In genomic region chr1:102970496-102971078, GRCh38 we compare ENCODE assay signal across 8 cellular contexts.
DNase-seq lines count a peak whose midpoint lies in the region; TF ChIP-seq lines count a peak whose summit lies in the region.

No MANE protein-coding gene starts in this region.

- peaks cover 10% of the 10 kb centered on the region for H3K36me3 Mint-ChIP-seq in nephron progenitor cell (ENCODE audit: low read depth)
- H3K36me3 Mint-ChIP-seq in activated T-helper 1 cell treated with anti-CD3 and anti-CD28 coated beads, Interleukin-12 subunit alpha, Interleukin-12 subunit beta, Interleukin-2, Interleukin-4 antibody, amounts not matched to agents 30 ng/mL and 10 ng/mL and 1 ng/mL, durations not matched to agents 14 hours and 24 hours and 36 hours (ENCODE audit: low read depth): no peaks in the 10 kb centered on the region

- no peaks in the 10 kb centered on the region for H3K9me3 Mint-ChIP-seq in nephron progenitor cell
- no peaks in the 10 kb centered on the region for H3K9me3 Mint-ChIP-seq in activated T-helper 1 cell treated with anti-CD3 and anti-CD28 coated beads, Interleukin-12 subunit alpha, Interleukin-12 subunit beta, Interleukin-2, Interleukin-4 antibody, amounts not matched to agents 30 ng/mL and 10 ng/mL and 1 ng/mL, durations not matched to agents 14 hours and 24 hours and 36 hours

- intact Hi-C loops in activated T-helper 1 cell treated with anti-CD3 and anti-CD28 coated beads, Interleukin-12 subunit alpha, Interleukin-12 subunit beta, Interleukin-2, Interleukin-4 antibody, amounts not matched to agents 30 ng/mL and 10 ng/mL and 1 ng/mL, durations not matched to agents 14 hours and 24 hours and 36 hours (cut with micrococcal nuclease): loop anchor here (10.0 kb wide), 2 partner anchors 494 to 836 kb away; no protein-coding TSS in a partner anchor

- H3K27ac Mint-ChIP-seq in nephron progenitor cell: no peak overlapping the region
- H3K27ac Mint-ChIP-seq in activated T-helper 1 cell treated with anti-CD3 and anti-CD28 coated beads, Interleukin-12 subunit alpha, Interleukin-12 subunit beta, Interleukin-2, Interleukin-4 antibody, amounts not matched to agents 30 ng/mL and 10 ng/mL and 1 ng/mL, durations not matched to agents 14 hours and 24 hours and 36 hours: no peak overlapping the region

- TF ChIP-seq CTCF in GM12875 (IDR thresholded peaks at IDR 0.05; ENCODE audit: borderline replicate concordance, insufficient read depth, low read depth, low read length): peak; percentile 47; the same call in 1 of the 2 replicates
- peak; percentile 69 for TF ChIP-seq CTCF in choroid plexus epithelial cell (conservative IDR thresholded peaks at IDR 0.05; ENCODE audit: low read depth, low read length)
- TF ChIP-seq CTCF in nephron progenitor cell (IDR thresholded peaks at IDR 0.05): peak; percentile 72

- no peak overlapping the region for H3K4me3 Mint-ChIP-seq in nephron progenitor cell
- no peak overlapping the region for H3K4me3 Mint-ChIP-seq in activated T-helper 1 cell treated with anti-CD3 and anti-CD28 coated beads, Interleukin-12 subunit alpha, Interleukin-12 subunit beta, Interleukin-2, Interleukin-4 antibody, amounts not matched to agents 30 ng/mL and 10 ng/mL and 1 ng/mL, durations not matched to agents 14 hours and 24 hours and 36 hours

- DNase-seq in AG08395 (ENCODE audit: low spot score): peak; percentile 48
- DNase-seq in HK-2 (ENCODE audit: unreplicated experiment): peak; percentile 4
- peak; percentile 24 for DNase-seq in NCI-H82 treated with DMSO at 0.1 percent for 48 hours (lab: John Stamatoyannopoulos, UW; ENCODE audit: unreplicated experiment)
- DNase-seq in choroid plexus epithelial cell (ENCODE audit: low read depth): peak; percentile 78
- peak; percentile 40 for DNase-seq in nephron progenitor cell
- no peak for DNase-seq in activated T-helper 1 cell treated with anti-CD3 and anti-CD28 coated beads, Interleukin-12 subunit alpha, Interleukin-12 subunit beta, Interleukin-2, Interleukin-4 antibody, amounts not matched to agents 30 ng/mL and 10 ng/mL and 1 ng/mL, durations not matched to agents 14 hours and 24 hours and 36 hours (ENCODE audit: low spot score)
- no peak for DNase-seq in GF-D8 (lab: John Stamatoyannopoulos, UW)

- H3K4me3 ChIP-seq in GM12875 (ENCODE audit: low read depth, low read length) (no peak overlapping the region), choroid plexus epithelial cell (ENCODE audit: low read depth, low read length) (no peak overlapping the region)

- no peaks in the 10 kb centered on the region for H3K4me1 Mint-ChIP-seq in nephron progenitor cell
- no peaks in the 10 kb centered on the region for H3K4me1 Mint-ChIP-seq in activated T-helper 1 cell treated with anti-CD3 and anti-CD28 coated beads, Interleukin-12 subunit alpha, Interleukin-12 subunit beta, Interleukin-2, Interleukin-4 antibody, amounts not matched to agents 30 ng/mL and 10 ng/mL and 1 ng/mL, durations not matched to agents 14 hours and 24 hours and 36 hours (ENCODE audit: low read depth)

- H3K27me3 Mint-ChIP-seq in nephron progenitor cell (ENCODE audit: low read depth, poor library complexity): no peaks in the 10 kb centered on the region
- no peaks in the 10 kb centered on the region for H3K27me3 Mint-ChIP-seq in activated T-helper 1 cell treated with anti-CD3 and anti-CD28 coated beads, Interleukin-12 subunit alpha, Interleukin-12 subunit beta, Interleukin-2, Interleukin-4 antibody, amounts not matched to agents 30 ng/mL and 10 ng/mL and 1 ng/mL, durations not matched to agents 14 hours and 24 hours and 36 hours (ENCODE audit: insufficient read depth)

Comparison
In these comparisons a context has a peak if more than half of its experiments do, and no peak if none do; other contexts are left out.
1. DNase-seq: peak in AG08395 (single experiment), HK-2 (single experiment), NCI-H82 treated with DMSO at 0.1 percent for 48 hours (single experiment), choroid plexus epithelial cell (single experiment) and nephron progenitor cell (single experiment); none in activated T-helper 1 cell treated with anti-CD3 and anti-CD28 coated beads, Interleukin-12 subunit alpha, Interleukin-12 subunit beta, Interleukin-2, Interleukin-4 antibody, amounts not matched to agents 30 ng/mL and 10 ng/mL and 1 ng/mL, durations not matched to agents 14 hours and 24 hours and 36 hours (single experiment) and GF-D8 (single experiment).
2. Peak in every context shown above with its lines, with median percentiles within 50 percentile points of each other: CTCF ChIP-seq.